8 cellular contexts compared by ENCODE assay signal in genomic region chr10:104353325-104354048, GRCh38.
DNase-seq lines count a peak whose midpoint lies in the region; ATAC-seq lines count a peak whose summit lies in the region.

TSS of gene CFAP58 (plus strand) at chr10:104353833. CDS start at chr10:104353898, 65 bp downstream.

- H3K27ac ChIP-seq in BLaER1 treated with 17β-estradiol and CSF1 and Interleukin-3, amounts not matched to agents 10 nM and 100 nM, result peak within 1 kb of the TSS in 10 of 11 experiments; percentile 47 to 97 (median 82); a peak in 19 of 22 replicates

- no peaks in the 10 kb centered on the region for H3K36me3 ChIP-seq in BLaER1 treated with 17β-estradiol and CSF1 and Interleukin-3, amounts not matched to agents 10 nM and 100 nM

- H3K4me3 ChIP-seq in BLaER1 treated with 17β-estradiol and CSF1 and Interleukin-3, amounts not matched to agents 10 nM and 100 nM, result peak within 1 kb of the TSS; percentile 49 to 69 (median 56)

- H3K4me1 ChIP-seq in BLaER1 treated with 17β-estradiol and CSF1 and Interleukin-3, amounts not matched to agents 10 nM and 100 nM, result peaks cover 25 to 60% (median 56%) of the 10 kb centered on the region in 10 experiments

- peak within 1 kb of the TSS; percentile 47 to 84 (median 62) for H3K9ac ChIP-seq in BLaER1 treated with 17β-estradiol and CSF1 and Interleukin-3, amounts not matched to agents 10 nM and 100 nM

- DNase-seq in NCI-H524 treated with DMSO at 0.1 percent for 48 hours (lab: John Stamatoyannopoulos, UW), result peak; percentile 2
- peak; percentile 89 to 92 for DNase-seq in activated CD4-positive, alpha-beta T cell treated with anti-CD3 and anti-CD28 coated beads, Interleukin-2, amount 50 U/mL, for 48 hours
- peak; percentile 92 for DNase-seq in effector CD8-positive, alpha-beta T cell (lab: John Stamatoyannopoulos, UW)
- peak; percentile 92 for DNase-seq in medulla oblongata (ENCODE audit: extremely low spot score)
- DNase-seq in stimulated activated CD8-positive, alpha-beta memory T cell treated with anti-CD3 and anti-CD28 coated beads, Interleukin-12 subunit alpha, Interleukin-12 subunit beta, amount 100 ng/mL, for 24 hours (ENCODE audit: extremely low read depth), result peak; percentile 63

- no peaks in the 10 kb centered on the region for H4K20me1 ChIP-seq in BLaER1 treated with 17β-estradiol and CSF1 and Interleukin-3, amounts not matched to agents 10 nM and 100 nM

- H3K4me2 ChIP-seq in BLaER1 treated with 17β-estradiol and CSF1 and Interleukin-3, amounts not matched to agents 10 nM and 100 nM, result peak within 1 kb of the TSS; percentile 81 to 97 (median 90)

- ATAC-seq in GM19397 (IDR thresholded peaks at IDR 0.05; ENCODE audit: unreplicated experiment) (peak; percentile 69), HG03469 (IDR thresholded peaks at IDR 0.05; ENCODE audit: unreplicated experiment) (peak; percentile 47)

- no peaks in the 10 kb centered on the region for H3K27me3 ChIP-seq in BLaER1 treated with 17β-estradiol and CSF1 and Interleukin-3, amounts not matched to agents 10 nM and 100 nM

- no peaks in the 10 kb centered on the region for H3K9me3 ChIP-seq in BLaER1 treated with 17β-estradiol and CSF1 and Interleukin-3, amounts not matched to agents 10 nM and 100 nM (replicated peaks in 1 of 11)

Comparison
In these comparisons a context has a peak if more than half of its experiments do, and no peak if none do; other contexts are left out.
1. Peak in every context shown above with its lines: DNase-seq, ATAC-seq, H3K4me3 ChIP-seq and H3K27ac ChIP-seq.
2. DNase-seq: peak in every context shown above with its lines; median percentile 92 in effector CD8-positive, alpha-beta T cell; 92 in medulla oblongata; 90 in activated CD4-positive, alpha-beta T cell treated with anti-CD3 and anti-CD28 coated beads, Interleukin-2, amount 50 U/mL, for 48 hours; 63 in stimulated activated CD8-positive, alpha-beta memory T cell treated with anti-CD3 and anti-CD28 coated beads, Interleukin-12 subunit alpha, Interleukin-12 subunit beta, amount 100 ng/mL, for 24 hours; 2 in NCI-H524 treated with DMSO at 0.1 percent for 48 hours.